8 cellular contexts compared by ENCODE assay signal in genomic region chr1:37763791-37764741, GRCh38. TPM values are rescaled to one million over a fixed set of nuclear protein-coding genes. Genes with fewer than 3 reads are reported as not detected.
DNase-seq lines count a peak whose midpoint lies in the region; ATAC-seq and TF ChIP-seq lines count a peak whose summit lies in the region.

No MANE protein-coding gene starts in this region.

- no peak overlapping the region for H3K4me3 ChIP-seq in adipocyte (ENCODE audit: low read length)
- H3K4me3 ChIP-seq in tibial artery, result no peak overlapping the region

- H3K4me1 ChIP-seq in adipocyte (ENCODE audit: control insufficient read depth, insufficient read depth, low read length), result no peaks in the 10 kb centered on the region
- peaks cover 0 to 6% (median 2%) of the 10 kb centered on the region in 4 donors for H3K4me1 ChIP-seq in tibial artery

- no peaks in the 10 kb centered on the region for H3K9me3 ChIP-seq in adipocyte (ENCODE audit: control insufficient read depth, low read length)
- no peaks in the 10 kb centered on the region for H3K9me3 ChIP-seq in tibial artery

- intact Hi-C loops in tibial artery (cut with DNase I; ENCODE audit: low total_unique reads), result no loop called here

- H3K27me3 ChIP-seq in adipocyte (replicated peaks; ENCODE audit: control insufficient read depth, insufficient read depth, low read length) (peaks cover 74% of the 10 kb centered on the region), tibial artery (peaks cover 0 to 87% of the 10 kb centered on the region in 2 donors)

- H3K36me3 ChIP-seq in adipocyte (ENCODE audit: control insufficient read depth, insufficient read depth, low read length, severe bottlenecking) (no peaks in the 10 kb centered on the region), tibial artery (no peaks in the 10 kb centered on the region)

- H3K9ac ChIP-seq in adipocyte (ENCODE audit: low read length), result no peak overlapping the region

- DNase-seq in ELR (ENCODE audit: low read depth), result peak; percentile 54
- peak; percentile 9 for DNase-seq in MV-4-11 (lab: John Stamatoyannopoulos, UW)
- DNase-seq in adipocyte (ENCODE audit: low read depth), result peak; percentile 70
- DNase-seq in left lobe of liver (ENCODE audit: low spot score), result no peak
- DNase-seq in NCI-H1694 (lab: John Stamatoyannopoulos, UW), result no peak
- no peak for DNase-seq in HCEC 1CT
- DNase-seq in tibial artery, result no peak

- peak; percentile 60 for ATAC-seq in left lobe of liver
- no peak for ATAC-seq in GM19351 (IDR thresholded peaks at IDR 0.05; ENCODE audit: unreplicated experiment)

- TF ChIP-seq CTCF in tibial artery (IDR thresholded peaks at IDR 0.05), result no peak

- H3K27ac ChIP-seq in tibial artery, result no peak overlapping the region

RNA-seq across cellular contexts. Expression of gene EPHA10, which starts 0.9 kb away (rescaled TPM):
- total RNA-seq in left lobe of liver, result 0.03 TPM

RNA-seq across cellular contexts. Expression of gene MANEAL, which starts 29.6 kb away (rescaled TPM):
- total RNA-seq in left lobe of liver, result 4.3 TPM

RNA-seq across cellular contexts. Expression of gene C1orf122, which starts 43.5 kb away (rescaled TPM):
- total RNA-seq in left lobe of liver, result 36.1 TPM

RNA-seq across cellular contexts. Expression of gene YRDC, which starts 43.9 kb away (rescaled TPM):
- 4.8 TPM for total RNA-seq in left lobe of liver

Comparison
In these comparisons a context has a peak if more than half of its experiments do, and no peak if none do; other contexts are left out.
1. DNase-seq: peak in ELR (single experiment), MV-4-11 (single experiment) and adipocyte (single experiment); none in left lobe of liver (single experiment), NCI-H1694 (single experiment), HCEC 1CT (single experiment) and tibial artery (0 of 2).